ENCODE assay signal across 8 cellular contexts in the genomic region with DNA sequence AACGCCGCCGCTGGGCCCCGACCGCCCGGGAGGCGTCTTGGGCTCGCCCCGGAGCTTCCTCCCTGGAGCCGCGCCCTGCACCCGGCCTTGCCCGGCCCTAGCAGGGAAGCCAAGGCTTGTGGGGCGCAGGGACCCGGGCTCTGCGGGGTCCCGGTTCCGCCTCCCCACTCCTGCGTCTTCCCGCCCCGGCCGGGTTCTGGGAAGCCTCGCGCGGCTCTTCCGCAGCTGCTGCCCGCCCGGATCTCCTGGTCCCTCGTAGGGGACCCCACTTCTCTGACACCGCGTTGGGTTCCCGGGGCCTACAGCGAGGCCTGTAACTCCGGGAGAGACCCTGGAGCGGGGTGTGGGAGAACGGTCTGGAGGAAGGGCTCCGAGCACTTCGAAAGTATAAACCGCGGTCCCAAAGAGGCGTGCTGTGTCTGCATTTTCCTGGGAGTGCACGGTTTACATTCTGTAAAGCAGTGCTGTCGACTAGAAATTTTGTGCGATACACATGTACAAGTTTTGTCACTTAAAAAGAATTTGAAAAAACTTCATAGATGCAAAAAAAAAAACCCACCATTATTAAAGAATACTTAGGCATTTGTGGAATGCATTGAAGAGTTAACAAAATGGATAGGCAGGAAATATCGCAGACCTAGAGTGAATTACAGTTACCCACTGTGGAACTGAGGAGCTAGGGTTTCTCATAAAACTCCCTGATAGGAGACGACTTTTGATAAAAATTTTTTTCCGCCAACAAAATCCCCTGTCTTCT. TPM values are rescaled to one million over a fixed set of nuclear protein-coding genes. Genes with fewer than 3 reads are reported as not detected.
DNase-seq lines count a peak whose midpoint lies in the region; ATAC-seq and TF ChIP-seq lines count a peak whose summit lies in the region.
"Not testable (repeated sequence)": the region's sequence is repeated elsewhere in the genome, so short reads cannot be mapped to it uniquely, and the experiment has no call there.

No MANE protein-coding gene starts in this region.

- H3K9me3 ChIP-seq in HAP-1; RWPE2 (ENCODE audit: severe bottlenecking); ectodermal cell (ENCODE audit: control insufficient read depth, low read length): not testable (repeated sequence)

- peak overlapping the region; percentile 70 for H3K4me3 Mint-ChIP-seq in activated naive CD4-positive, alpha-beta T cell treated with anti-CD3 and anti-CD28 coated beads for 36 hours
- H3K4me3 Mint-ChIP-seq in natural killer cell treated with Interleukin-12 subunit alpha and Interleukin-12 subunit beta and Interleukin-15 and Interleukin-18, amount 100 ng/mL, for 72 hours: peak overlapping the region; percentile 79

- not testable (repeated sequence) for H3K27me3 Mint-ChIP-seq in activated naive CD4-positive, alpha-beta T cell treated with anti-CD3 and anti-CD28 coated beads for 36 hours (ENCODE audit: low read depth); natural killer cell treated with Interleukin-12 subunit alpha and Interleukin-12 subunit beta and Interleukin-15 and Interleukin-18, amount 100 ng/mL, for 72 hours

- H3K27ac Mint-ChIP-seq in activated naive CD4-positive, alpha-beta T cell treated with anti-CD3 and anti-CD28 coated beads for 36 hours: peak overlapping the region; percentile 46
- peak overlapping the region; percentile 44 to 68 for H3K27ac Mint-ChIP-seq in natural killer cell treated with Interleukin-12 subunit alpha and Interleukin-12 subunit beta and Interleukin-15 and Interleukin-18, amount 100 ng/mL, for 72 hours

- H3K4me3 ChIP-seq in HAP-1: peak overlapping the region; percentile 76
- peak overlapping the region; percentile 46 for H3K4me3 ChIP-seq in RWPE2 (ENCODE audit: severe bottlenecking)
- peak overlapping the region; percentile 50 for H3K4me3 ChIP-seq in ectodermal cell (ENCODE audit: insufficient read depth, low read depth, low read length)
- H3K4me3 ChIP-seq in iPS-11a (ENCODE audit: low read depth, low read length): peak overlapping the region; percentile 51

- 7% methylated on average over 16 to 20 of the region's 47 CpGs for WGBS in ectodermal cell, 2 experiments

- CTCF ChIA-PET in activated naive CD4-positive, alpha-beta T cell treated with anti-CD3 and anti-CD28 coated beads for 36 hours (lab: Charles Lee): interaction anchor here (0.6 kb wide), 2 partner anchors 117 to 170 kb away, joined by 3 read pairs; no protein-coding TSS in a partner anchor

- not testable (repeated sequence) for TF ChIP-seq CTCF in RWPE2 (IDR thresholded peaks at IDR 0.05; ENCODE audit: poor library complexity, severe bottlenecking)

- H3K27ac ChIP-seq in RWPE2 (ENCODE audit: poor library complexity, severe bottlenecking): peak overlapping the region; percentile 33
- H3K27ac ChIP-seq in ectodermal cell (ENCODE audit: insufficient read depth, low read depth, low read length, poor library complexity, severe bottlenecking): not testable (repeated sequence)

- H3K9me3 Mint-ChIP-seq in activated naive CD4-positive, alpha-beta T cell treated with anti-CD3 and anti-CD28 coated beads for 36 hours; natural killer cell treated with Interleukin-12 subunit alpha and Interleukin-12 subunit beta and Interleukin-15 and Interleukin-18, amount 100 ng/mL, for 72 hours: not testable (repeated sequence)

- not testable (repeated sequence) for H3K36me3 ChIP-seq in HAP-1 (replicated peaks); RWPE2 (ENCODE audit: low read depth); ectodermal cell (ENCODE audit: control insufficient read depth, insufficient read depth, low read length)

- not testable (repeated sequence) for H3K4me1 ChIP-seq in HAP-1; RWPE2 (ENCODE audit: insufficient read depth, poor library complexity, severe bottlenecking); ectodermal cell (ENCODE audit: control insufficient read depth, insufficient read depth, low read length)

- H3K27me3 ChIP-seq in HAP-1 (ENCODE audit: low read depth); RWPE2 (ENCODE audit: insufficient read depth, poor library complexity, severe bottlenecking); ectodermal cell (ENCODE audit: control insufficient read depth, insufficient read depth, low read length, poor library complexity, severe bottlenecking): not testable (repeated sequence)

- not testable (repeated sequence) for H3K36me3 Mint-ChIP-seq in activated naive CD4-positive, alpha-beta T cell treated with anti-CD3 and anti-CD28 coated beads for 36 hours (ENCODE audit: low read depth); natural killer cell treated with Interleukin-12 subunit alpha and Interleukin-12 subunit beta and Interleukin-15 and Interleukin-18, amount 100 ng/mL, for 72 hours

- ATAC-seq in RWPE2 (ENCODE audit: low read depth); natural killer cell treated with Interleukin-12 subunit alpha and Interleukin-12 subunit beta and Interleukin-15 and Interleukin-18, amount 100 ng/mL, for 72 hours: not testable (repeated sequence)

- in situ Hi-C loops in HAP-1 (cut with MboI; ENCODE audit: low sequenced_read_pairs): not testable (repeated sequence)

- intact Hi-C loops in activated naive CD4-positive, alpha-beta T cell treated with anti-CD3 and anti-CD28 coated beads for 36 hours (cut with micrococcal nuclease): not testable (repeated sequence)

- H3K4me1 Mint-ChIP-seq in activated naive CD4-positive, alpha-beta T cell treated with anti-CD3 and anti-CD28 coated beads for 36 hours (ENCODE audit: low read depth): peaks cover 15% of the 10 kb centered on the region
- H3K4me1 Mint-ChIP-seq in natural killer cell treated with Interleukin-12 subunit alpha and Interleukin-12 subunit beta and Interleukin-15 and Interleukin-18, amount 100 ng/mL, for 72 hours (ENCODE audit: low read depth in 2 of 2): peaks cover 21 to 23% of the 10 kb centered on the region in 2 donors

- DNase-seq in AG08395 (ENCODE audit: low spot score) (peak; percentile 1), HAP-1 (ENCODE audit: low spot score in 2 of 2) (peak in 1 of 2 experiments; percentile 5)
- not testable (repeated sequence) for DNase-seq in RWPE2 (ENCODE audit: low spot score); natural killer cell treated with Interleukin-12 subunit alpha and Interleukin-12 subunit beta and Interleukin-15 and Interleukin-18, amount 100 ng/mL, for 72 hours (ENCODE audit: low spot score)
- peak; percentile 32 for DNase-seq in activated naive CD4-positive, alpha-beta T cell treated with anti-CD3 and anti-CD28 coated beads for 36 hours
- DNase-seq in stimulated activated CD4-positive, alpha-beta T cell treated with anti-CD3 and anti-CD28 coated beads, Interleukin-4, amount 100 ng/mL, for 24 hours: peak; percentile 9

RNA-seq across cellular contexts. Expression of gene RABL2A, which starts 42.6 kb away (rescaled TPM):
- 1 to 10 TPM; 9.2 TPM for total RNA-seq in activated naive CD4-positive, alpha-beta T cell treated with anti-CD3 and anti-CD28 coated beads for 36 hours
- 30.0 TPM for polyA plus RNA-seq in ectodermal cell (2013, experiment 1 of 4)
- 31.8 TPM for polyA plus RNA-seq in ectodermal cell (2013, experiment 2 of 4)
- 17.6 TPM for polyA plus RNA-seq in ectodermal cell (2013, experiment 3 of 4)
- polyA plus RNA-seq in ectodermal cell (2013, experiment 4 of 4): 23.4 TPM
- total RNA-seq in natural killer cell treated with Interleukin-12 subunit alpha and Interleukin-12 subunit beta and Interleukin-15 and Interleukin-18, amount 100 ng/mL, for 72 hours: 10 to 100 TPM in 1 of 2 donors, 1 to 10 TPM in 1; 9.5 to 11.1 TPM
